25 cellular contexts compared by ENCODE assay signal in the genomic region with DNA sequence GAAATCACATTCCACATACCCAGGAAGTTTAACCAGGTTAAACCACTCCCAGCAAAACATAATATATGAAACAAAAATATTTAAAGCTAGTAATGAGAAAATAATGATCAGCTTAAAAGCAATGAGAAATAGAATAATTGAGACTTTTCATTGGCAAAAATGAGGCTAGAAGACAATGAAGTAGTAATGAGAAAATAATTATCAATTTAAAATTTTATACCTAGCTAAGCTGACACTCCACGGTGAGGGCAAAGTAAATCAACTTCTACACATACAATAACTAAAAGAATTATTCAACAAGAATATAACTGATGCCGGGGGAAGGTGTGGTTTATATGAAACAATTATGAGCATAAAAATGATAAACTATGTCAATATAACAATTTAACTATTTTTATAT.
"Had no signal": no experiment of that assay in that cellular context is flagged by ENCODE, and none has a peak within 500 bp of the region (broad histone marks: within the 10 kb centered on the region; RNA-seq: fewer than 3 reads in every experiment).

No MANE protein-coding gene starts in this region.

- H3K27me3 Mint-ChIP-seq: stimulated activated memory B cell treated with anti-CD40 and anti-IgM and Interleukin-4, amounts not matched to agents 10 μg/mL and 1 μg/mL and 100 μg/mL, for 72 hours; type B pancreatic cell had no signal

- H3K27ac Mint-ChIP-seq: natural killer cell; nephron; neural progenitor cell; stimulated activated memory B cell treated with anti-CD40 and anti-IgM and Interleukin-4, amounts not matched to agents 10 μg/mL and 1 μg/mL and 100 μg/mL, for 72 hours; stimulated activated naive CD8-positive, alpha-beta T cell treated with anti-CD3 and anti-CD28 coated beads, Interleukin-15, amount 100 ng/mL, for 72 hours; type B pancreatic cell had no signal

- H3K36me3 Mint-ChIP-seq: natural killer cell had no signal

- H3K4me1 Mint-ChIP-seq: natural killer cell; nephron; stimulated activated memory B cell treated with anti-CD40 and anti-IgM and Interleukin-4, amounts not matched to agents 10 μg/mL and 1 μg/mL and 100 μg/mL, for 72 hours; stimulated activated naive CD8-positive, alpha-beta T cell treated with anti-CD3 and anti-CD28 coated beads, Interleukin-15, amount 100 ng/mL, for 72 hours had no signal

- H3K9me3 Mint-ChIP-seq: natural killer cell had no signal

- DNase-seq: natural killer cell; occipital lobe; ovary; posterior cingulate gyrus; psoas muscle; right cardiac atrium; spleen; stimulated activated CD4-positive, alpha-beta T cell treated with anti-CD3 and anti-CD28 coated beads, Interleukin-12 subunit alpha, Interleukin-12 subunit beta, amount 100 ng/mL, for 4 hours; stimulated activated CD4-positive, alpha-beta T cell treated with anti-CD3 and anti-CD28 coated beads, Interleukin-1b, Interleukin-23, amount 100 ng/mL, for 48 hours; stimulated activated CD4-positive, alpha-beta T cell treated with anti-CD3 and anti-CD28 coated beads, Interleukin-4, amount 100 ng/mL, for 1 hour; stimulated activated CD4-positive, alpha-beta T cell treated with anti-CD3 and anti-CD28 coated beads, Interleukin-4, amount 100 ng/mL, for 4 hours; stimulated activated CD8-positive, alpha-beta memory T cell treated with anti-CD3 and anti-CD28 coated beads, Interleukin-4, amount 100 ng/mL, for 48 hours; stimulated activated naive CD4-positive, alpha-beta T cell; stimulated activated naive CD8-positive, alpha-beta T cell treated with anti-CD3 and anti-CD28 coated beads, Interleukin-15, amount 100 ng/mL, for 72 hours; stimulated activated naive CD8-positive, alpha-beta T cell treated with anti-CD3 and anti-CD28 coated beads, Interleukin-15, Interleukin-2, amounts not matched to agents 100 U/mL and 50 U/mL, for 24 hours; substantia nigra; testis; tibial artery; transverse colon; upper lobe of right lung; uterus had no signal

- H3K4me3 Mint-ChIP-seq: natural killer cell; nephron; neural progenitor cell; stimulated activated memory B cell treated with anti-CD40 and anti-IgM and Interleukin-4, amounts not matched to agents 10 μg/mL and 1 μg/mL and 100 μg/mL, for 72 hours; stimulated activated naive CD8-positive, alpha-beta T cell treated with anti-CD3 and anti-CD28 coated beads, Interleukin-15, amount 100 ng/mL, for 72 hours; type B pancreatic cell had no signal
